18 cellular contexts compared by ENCODE assay signal in genomic region chr14:30607156-30607780, GRCh38. TPM values are rescaled to one million over a fixed set of nuclear protein-coding genes. Genes with fewer than 3 reads are reported as not detected.
A peak's percentile ranks its signal among the peaks of the same experiment; 100 is the strongest.
DNase-seq lines count a peak whose midpoint lies in the region; ATAC-seq, FAIRE-seq and TF ChIP-seq lines count a peak whose summit lies in the region.
"Had no signal": no experiment of that assay in that cellular context is flagged by ENCODE, and none has a peak within 500 bp of the region (broad histone marks: within the 10 kb centered on the region; RNA-seq: fewer than 3 reads in every experiment).

No MANE protein-coding gene starts in this region.

- H3K79me1 ChIP-seq in mesenchymal stem cell (replicated peaks; ENCODE audit: low read length, poor library complexity, severe bottlenecking) = peaks cover 12% of the 10 kb centered on the region

- TF ChIP-seq CTCF in AG10803 (conservative IDR thresholded peaks at IDR 0.05; ENCODE audit: low read length) = no peak
- TF ChIP-seq CTCF in astrocyte (IDR thresholded peaks at IDR 0.05; ENCODE audit: insufficient read depth, low read depth, low read length) = no peak
- TF ChIP-seq CTCF in heart right ventricle (IDR thresholded peaks at IDR 0.05) = no peak

- H2BK15ac ChIP-seq in mesenchymal stem cell (ENCODE audit: low read depth, poor library complexity, severe bottlenecking) = no peak overlapping the region

- H3K9me3 ChIP-seq in astrocyte (ENCODE audit: insufficient read depth, low read depth, low read length) (no peaks in the 10 kb centered on the region), mesenchymal stem cell (ENCODE audit: control insufficient read depth, low read length) (no peaks in the 10 kb centered on the region), heart right ventricle (no peaks in the 10 kb centered on the region)
- H3K9me3 ChIP-seq: lower lobe of right lung had no signal

- H3K4me1 ChIP-seq in astrocyte (ENCODE audit: insufficient read depth, low read length) (peaks cover 16% of the 10 kb centered on the region), mesenchymal stem cell (ENCODE audit: control insufficient read depth, insufficient read depth, low read depth, low read length) (peaks cover 1% of the 10 kb centered on the region), heart right ventricle (peaks cover 0 to 11% (median 0%) of the 10 kb centered on the region in 9 donors)

- H2BK12ac ChIP-seq in mesenchymal stem cell (ENCODE audit: low read length in 2 of 2) = no peak overlapping the region

- H3K4me3 Mint-ChIP-seq in astrocyte (ENCODE audit: unreplicated experiment) = no peak overlapping the region
- H3K4me3 Mint-ChIP-seq: activated CD4-positive, alpha-beta T cell treated with anti-CD3 and anti-CD28 coated beads, Interleukin-2, amount 10 ng/mL, durations not matched to agents 7 days and 5 days; activated naive CD4-positive, alpha-beta T cell treated with anti-CD3 and anti-CD28 coated beads, Interleukin-2, amount 10 ng/mL, durations not matched to agents 7 days and 5 days had no signal

- no peak overlapping the region for H2BK120ac ChIP-seq in mesenchymal stem cell (ENCODE audit: low read depth, low read length)

- no peak overlapping the region for H3K18ac ChIP-seq in mesenchymal stem cell (ENCODE audit: low read depth in 1 of 2, low read length in 2 of 2)

- H3K27me3 Mint-ChIP-seq in astrocyte (ENCODE audit: low read depth, unreplicated experiment) = no peaks in the 10 kb centered on the region
- H3K27me3 Mint-ChIP-seq: activated CD4-positive, alpha-beta T cell treated with anti-CD3 and anti-CD28 coated beads, Interleukin-2, amount 10 ng/mL, durations not matched to agents 7 days and 5 days; activated naive CD4-positive, alpha-beta T cell treated with anti-CD3 and anti-CD28 coated beads, Interleukin-2, amount 10 ng/mL, durations not matched to agents 7 days and 5 days had no signal

- ATAC-seq in heart right ventricle (no peak), HG03135 (IDR thresholded peaks at IDR 0.05; ENCODE audit: unreplicated experiment) (no peak)
- ATAC-seq: lower lobe of right lung, sciatic nerve had no signal

- H3K36me3 Mint-ChIP-seq in astrocyte (ENCODE audit: low read depth, unreplicated experiment) = peaks cover 2% of the 10 kb centered on the region

- H3K27me3 ChIP-seq in astrocyte (ENCODE audit: insufficient read depth, low read length) = no peaks in the 10 kb centered on the region
- no peaks in the 10 kb centered on the region for H3K27me3 ChIP-seq in mesenchymal stem cell (ENCODE audit: control insufficient read depth in 1 of 2, insufficient read depth in 1 of 2, low read length in 2 of 2)
- no peaks in the 10 kb centered on the region for H3K27me3 ChIP-seq in heart right ventricle

- DNase-seq in AG10803 (ENCODE audit: low read depth) = peak; percentile 23
- no peak for DNase-seq in HTR-8/SVneo (ENCODE audit: insufficient read length, low spot score)
- DNase-seq in astrocyte (ENCODE audit: low read depth) = peak; percentile 63
- peak; percentile 17 for DNase-seq in mesenchymal stem cell
- DNase-seq in heart right ventricle = no peak
- DNase-seq in cortex of kidney (lab: John Stamatoyannopoulos, UW) = no peak
- no peak for DNase-seq in activated gamma-delta T cell treated with Interleukin-2 at 50 U/mL for 16 hours
- DNase-seq: activated CD4-positive, alpha-beta T cell treated with anti-CD3 and anti-CD28 coated beads, Interleukin-2, amount 10 ng/mL, durations not matched to agents 7 days and 5 days; activated naive CD4-positive, alpha-beta T cell treated with anti-CD3 and anti-CD28 coated beads, Interleukin-2, amount 10 ng/mL, durations not matched to agents 7 days and 5 days; activated T-cell treated with anti-CD3 and anti-CD28 coated beads for 4 hours; COR-L47; dermis blood vessel endothelial cell; KBM-7; lower lobe of right lung; NCI-H1417 treated with DMSO at 0.1 percent for 48 hours; stimulated activated CD4-positive, alpha-beta T cell treated with anti-CD3 and anti-CD28 coated beads, Interleukin-1b, Interleukin-23, amount 100 ng/mL, for 48 hours had no signal

- H4K8ac ChIP-seq in mesenchymal stem cell (ENCODE audit: low read length) = no peak overlapping the region

- H3K23ac ChIP-seq in mesenchymal stem cell (ENCODE audit: low read length in 2 of 2) = no peak overlapping the region

- intact Hi-C loops in heart right ventricle (cut with DNase I) = no loop called here

- no peak overlapping the region for H3K4me3 ChIP-seq in AG10803 (ENCODE audit: low read length)
- H3K4me3 ChIP-seq in astrocyte (ENCODE audit: insufficient read depth, low read depth, low read length) = no peak overlapping the region
- H3K4me3 ChIP-seq in mesenchymal stem cell (ENCODE audit: insufficient read depth in 1 of 2, low read depth in 1 of 2, low read length in 2 of 2) = no peak overlapping the region
- H3K4me3 ChIP-seq in heart right ventricle = no peak overlapping the region
- H3K4me3 ChIP-seq: lower lobe of right lung had no signal

- H2AFZ ChIP-seq in astrocyte (ENCODE audit: low read depth, low read length) (no peak overlapping the region), mesenchymal stem cell (ENCODE audit: low read depth, low read length) (no peak overlapping the region)

- no peaks in the 10 kb centered on the region for H3K79me2 ChIP-seq in astrocyte (ENCODE audit: insufficient read depth, low read length)

- peaks cover 11% of the 10 kb centered on the region for H3K4me1 Mint-ChIP-seq in astrocyte (ENCODE audit: low read depth, unreplicated experiment)
- H3K4me1 Mint-ChIP-seq: activated CD4-positive, alpha-beta T cell treated with anti-CD3 and anti-CD28 coated beads, Interleukin-2, amount 10 ng/mL, durations not matched to agents 7 days and 5 days; activated naive CD4-positive, alpha-beta T cell treated with anti-CD3 and anti-CD28 coated beads, Interleukin-2, amount 10 ng/mL, durations not matched to agents 7 days and 5 days had no signal

- no peak overlapping the region for H2BK5ac ChIP-seq in mesenchymal stem cell (ENCODE audit: low read depth, low read length, poor library complexity, severe bottlenecking)

- FAIRE-seq in HTR-8/SVneo (lab: Jason Lieb, UNC) (peak; percentile 68), astrocyte (lab: Jason Lieb, UNC) (no peak)

- 100% methylated on average over 1 of the region's 1 CpG for WGBS in mesenchymal stem cell
- 97 to 99% methylated on average over 1 of the region's 1 CpG for WGBS in heart right ventricle, 2 donors

- no peak overlapping the region for H2AK5ac ChIP-seq in mesenchymal stem cell (ENCODE audit: low read length, severe bottlenecking)

- no peak overlapping the region for H3K14ac ChIP-seq in mesenchymal stem cell (ENCODE audit: low read length in 2 of 2)

- no peak overlapping the region for H3K4ac ChIP-seq in mesenchymal stem cell (ENCODE audit: low read depth in 1 of 2, low read length in 2 of 2)

- H3K4me2 ChIP-seq in astrocyte (ENCODE audit: low read length) = no peak overlapping the region
- no peak overlapping the region for H3K4me2 ChIP-seq in mesenchymal stem cell (ENCODE audit: low read length, poor library complexity, severe bottlenecking)

- no peaks in the 10 kb centered on the region for H3K9me3 Mint-ChIP-seq in astrocyte (ENCODE audit: unreplicated experiment)
- H3K9me3 Mint-ChIP-seq: activated CD4-positive, alpha-beta T cell treated with anti-CD3 and anti-CD28 coated beads, Interleukin-2, amount 10 ng/mL, durations not matched to agents 7 days and 5 days; activated naive CD4-positive, alpha-beta T cell treated with anti-CD3 and anti-CD28 coated beads, Interleukin-2, amount 10 ng/mL, durations not matched to agents 7 days and 5 days had no signal

- no peak overlapping the region for H3K27ac Mint-ChIP-seq in astrocyte (ENCODE audit: unreplicated experiment)
- H3K27ac Mint-ChIP-seq: activated naive CD4-positive, alpha-beta T cell treated with anti-CD3 and anti-CD28 coated beads, Interleukin-2, amount 10 ng/mL, durations not matched to agents 7 days and 5 days had no signal

- no peak overlapping the region for H4K91ac ChIP-seq in mesenchymal stem cell (ENCODE audit: low read length)

- H3K27ac ChIP-seq in astrocyte (ENCODE audit: low read depth, low read length) (no peak overlapping the region), mesenchymal stem cell (ENCODE audit: low read length, poor library complexity, severe bottlenecking) (no peak overlapping the region), heart right ventricle (no peak overlapping the region)
- H3K27ac ChIP-seq: lower lobe of right lung had no signal

- H3K9ac ChIP-seq in astrocyte (ENCODE audit: low read length) (no peak overlapping the region), mesenchymal stem cell (ENCODE audit: low read length) (no peak overlapping the region)

- peaks cover 17% of the 10 kb centered on the region for H3K36me3 ChIP-seq in astrocyte (ENCODE audit: insufficient read depth, low read length)
- H3K36me3 ChIP-seq in mesenchymal stem cell (ENCODE audit: control insufficient read depth in 1 of 2, insufficient read depth in 2 of 2, low read depth in 1 of 2, low read length in 2 of 2) = peaks cover 14 to 58% of the 10 kb centered on the region in 2 experiments
- H3K36me3 ChIP-seq in heart right ventricle = peaks cover 0 to 85% (median 17%) of the 10 kb centered on the region in 9 donors

- H4K20me1 ChIP-seq in astrocyte (ENCODE audit: insufficient read depth, low read length) = no peaks in the 10 kb centered on the region

RNA-seq across cellular contexts. Expression of gene SCFD1, which starts 14.9 kb away (rescaled TPM):
- total RNA-seq in astrocyte (82.2 and 93.5 TPM in 2 replicates), heart right ventricle (10 to 100 TPM; 40.1 to 59.9 (median 47.1) TPM)
- 107 TPM for polyA plus RNA-seq in mesenchymal stem cell (2013, experiment 1 of 2)
- polyA plus RNA-seq in mesenchymal stem cell (2013, experiment 2 of 2) = 114 TPM
- polyA plus RNA-seq in heart right ventricle = 10 to 100 TPM; 40.2 to 98.6 TPM

RNA-seq across cellular contexts. Expression of gene G2E3, which starts 48.3 kb away (rescaled TPM):
- 22.4 and 22.8 TPM in 2 replicates for total RNA-seq in astrocyte
- 13.5 TPM for polyA plus RNA-seq in mesenchymal stem cell (2013, experiment 1 of 2)
- 15.7 TPM for polyA plus RNA-seq in mesenchymal stem cell (2013, experiment 2 of 2)
- total RNA-seq in heart right ventricle = 10 to 100 TPM in 3 of 10 donors, 1 to 10 TPM in 7; 7.4 to 11.0 (median 8.9) TPM
- polyA plus RNA-seq in heart right ventricle = 1 to 10 TPM; 2.6 to 4.5 TPM

Comparison
In these comparisons a context has a peak if more than half of its experiments do, and no peak if none do; other contexts are left out.
1. DNase-seq: peak in AG10803 (single experiment), astrocyte (single experiment) and mesenchymal stem cell (single experiment); none in HTR-8/SVneo (single experiment), heart right ventricle (0 of 2), cortex of kidney (single experiment) and activated gamma-delta T cell treated with Interleukin-2 at 50 U/mL for 16 hours (single experiment).